ENCODE assay signal across 8 cellular contexts in the genomic region with DNA sequence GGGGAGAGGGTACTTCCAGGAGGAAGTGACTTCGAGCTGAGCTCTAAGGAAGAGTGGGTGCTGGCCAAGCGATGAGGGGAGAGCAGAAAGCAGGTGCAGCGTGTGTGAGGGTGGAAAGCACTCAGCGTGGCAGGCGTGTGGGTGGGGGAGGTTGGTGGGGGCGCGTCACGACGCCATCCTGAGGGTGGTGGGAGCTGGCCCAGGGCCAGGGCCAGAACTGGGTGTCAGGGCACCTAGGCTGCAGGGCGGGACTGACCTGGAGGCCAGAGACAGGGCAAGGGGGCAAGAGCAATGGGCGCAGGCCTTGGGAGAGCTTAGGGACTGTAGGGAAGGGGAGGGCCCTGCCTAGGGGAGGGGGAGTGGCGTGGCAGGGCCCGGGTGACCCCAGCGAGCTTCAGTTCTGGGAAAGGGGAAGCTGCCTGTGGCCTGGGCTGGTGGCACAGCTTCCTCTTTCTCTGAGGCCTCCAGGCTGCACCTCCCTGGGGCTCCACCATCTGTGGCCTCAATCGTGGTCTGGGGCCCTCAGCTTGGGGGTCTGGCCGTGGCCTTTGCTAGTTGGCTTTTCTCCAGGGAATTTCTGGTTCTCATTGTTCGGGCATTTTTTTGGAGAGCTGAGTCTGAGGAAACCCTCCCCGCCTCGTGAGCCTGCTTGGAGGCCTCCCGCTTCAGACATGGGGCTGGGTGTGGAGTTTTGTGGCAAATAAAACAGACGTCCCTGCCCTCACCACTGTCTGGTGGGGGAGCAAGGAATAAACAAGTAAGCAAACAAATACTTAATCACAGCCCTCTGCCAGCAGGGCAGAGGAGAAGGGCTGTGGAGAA. TPM values are rescaled to one million over a fixed set of nuclear protein-coding genes. Genes with fewer than 3 reads are reported as not detected.
DNase-seq lines count a peak whose midpoint lies in the region; ATAC-seq, FAIRE-seq and TF ChIP-seq lines count a peak whose summit lies in the region.

No MANE protein-coding gene starts in this region.

- no peaks in the 10 kb centered on the region for H3K27me3 Mint-ChIP-seq in activated T-cell treated with anti-CD3 and anti-CD28 coated beads, Interleukin-2, amount 50 U/mL, for 72 hours (ENCODE audit: low read depth)
- H3K27me3 Mint-ChIP-seq in type B pancreatic cell, result no peaks in the 10 kb centered on the region

- H3K4me1 Mint-ChIP-seq in activated T-cell treated with anti-CD3 and anti-CD28 coated beads, Interleukin-2, amount 50 U/mL, for 72 hours (ENCODE audit: low read depth), result peaks cover 53% of the 10 kb centered on the region
- peaks cover 37% of the 10 kb centered on the region for H3K4me1 Mint-ChIP-seq in type B pancreatic cell (ENCODE audit: unreplicated experiment)

- FAIRE-seq in D721Med (lab: Jason Lieb, UNC), result no peak

- peak overlapping the region; percentile 85 to 95 for H3K27ac ChIP-seq in left lung

- TF ChIP-seq CTCF in left lung (IDR thresholded peaks at IDR 0.05) (no peak), type B pancreatic cell (conservative IDR thresholded peaks at IDR 0.05) (no peak), D721Med (IDR thresholded peaks at IDR 0.05; ENCODE audit: insufficient read depth, missing control alignments) (no peak)

- H3K4me3 ChIP-seq in left lung, result peak overlapping the region in 1 of 2 donors; percentile 26

- H3K27ac Mint-ChIP-seq in activated T-cell treated with anti-CD3 and anti-CD28 coated beads, Interleukin-2, amount 50 U/mL, for 72 hours, result peak overlapping the region; percentile 71
- peak overlapping the region; percentile 66 for H3K27ac Mint-ChIP-seq in type B pancreatic cell

- peaks cover 58 to 98% of the 10 kb centered on the region in 2 donors for H3K4me1 ChIP-seq in left lung

- H3K36me3 Mint-ChIP-seq in activated T-cell treated with anti-CD3 and anti-CD28 coated beads, Interleukin-2, amount 50 U/mL, for 72 hours (ENCODE audit: insufficient read depth in 2 of 2), result no peaks in the 10 kb centered on the region
- no peaks in the 10 kb centered on the region for H3K36me3 Mint-ChIP-seq in type B pancreatic cell

- H3K9me3 Mint-ChIP-seq in activated T-cell treated with anti-CD3 and anti-CD28 coated beads, Interleukin-2, amount 50 U/mL, for 72 hours, result no peaks in the 10 kb centered on the region
- H3K9me3 Mint-ChIP-seq in type B pancreatic cell, result no peaks in the 10 kb centered on the region

- peak overlapping the region; percentile 31 to 62 for H3K4me3 Mint-ChIP-seq in activated T-cell treated with anti-CD3 and anti-CD28 coated beads, Interleukin-2, amount 50 U/mL, for 72 hours
- no peak overlapping the region for H3K4me3 Mint-ChIP-seq in type B pancreatic cell

- no peaks in the 10 kb centered on the region for H3K9me3 ChIP-seq in left lung

- peak; percentile 43 for ATAC-seq in HG03460 (IDR thresholded peaks at IDR 0.05; ENCODE audit: unreplicated experiment)
- peak; percentile 17 to 61 for ATAC-seq in activated T-cell treated with anti-CD3 and anti-CD28 coated beads, Interleukin-2, amount 50 U/mL, for 72 hours (replicated peaks in 1 of 2)
- peak; percentile 62 for ATAC-seq in left lung

- intact Hi-C loops in left lung (cut with DNase I), result no loop called here

- DNase-seq in stimulated activated CD4-positive, alpha-beta T cell treated with anti-CD3 and anti-CD28 coated beads, Interleukin-2, amount 100 ng/mL, for 4 hours (ENCODE audit: low read depth), result peak; percentile 37
- DNase-seq in stimulated activated CD4-positive, alpha-beta T cell treated with anti-CD3 and anti-CD28 coated beads, Interleukin-12 subunit alpha, Interleukin-12 subunit beta, amount 100 ng/mL, for 4 hours, result no peak
- DNase-seq in activated T-cell treated with anti-CD3 and anti-CD28 coated beads, Interleukin-2, amount 50 U/mL, for 72 hours, result peak in 1 of 2 donors; percentile 33
- DNase-seq in left lung, result peak; percentile 91 to 95
- no peak for DNase-seq in type B pancreatic cell (ENCODE audit: extremely low spot score, unreplicated experiment)
- no peak for DNase-seq in D721Med (ENCODE audit: insufficient read length, low spot score)
- no peak for DNase-seq in NCI-H526 treated with DMSO at 0.1 percent for 48 hours (lab: John Stamatoyannopoulos, UW)

- H3K36me3 ChIP-seq in left lung, result peaks cover 0 to 7% of the 10 kb centered on the region in 2 donors

- H3K27me3 ChIP-seq in left lung, result no peaks in the 10 kb centered on the region

RNA-seq across cellular contexts. Expression of gene RELT, which starts 8.9 kb away (rescaled TPM):
- 10 to 100 TPM; 17.3 to 19.6 TPM for total RNA-seq in activated T-cell treated with anti-CD3 and anti-CD28 coated beads, Interleukin-2, amount 50 U/mL, for 72 hours
- 10 to 100 TPM; 11.7 to 30.7 TPM for total RNA-seq in left lung
- total RNA-seq in type B pancreatic cell (ENCODE audit: low replicate concordance), result 2.9 and 8.5 TPM in 2 replicates

Comparison
In these comparisons a context has a peak if more than half of its experiments do, and no peak if none do; other contexts are left out.
1. DNase-seq: peak in stimulated activated CD4-positive, alpha-beta T cell treated with anti-CD3 and anti-CD28 coated beads, Interleukin-2, amount 100 ng/mL, for 4 hours (single experiment) and left lung (2 of 2); none in stimulated activated CD4-positive, alpha-beta T cell treated with anti-CD3 and anti-CD28 coated beads, Interleukin-12 subunit alpha, Interleukin-12 subunit beta, amount 100 ng/mL, for 4 hours (single experiment), type B pancreatic cell (single experiment), D721Med (single experiment) and NCI-H526 treated with DMSO at 0.1 percent for 48 hours (single experiment).
2. Peak in every context shown above with its lines, with median percentiles within 50 percentile points of each other: ATAC-seq.